1 cellular context compared by ENCODE assay signal in genomic region chr11:107844041-107844440, GRCh38.
A peak's percentile ranks its signal among the peaks of the same experiment; 100 is the strongest.
TF ChIP-seq lines count a peak whose summit lies in the region.

No MANE protein-coding gene starts in this region.

TF ChIP-seq in IMR-90, 13 proteins besides CTCF, POLR2A, EP300 and RAD21:
- TF ChIP-seq MAZ (IDR thresholded peaks at IDR 0.05; ENCODE audit: borderline replicate concordance, low read depth, low read length) (no peak), USF2 (IDR thresholded peaks at IDR 0.05; ENCODE audit: low read depth, low read length) (no peak), RCOR1 (IDR thresholded peaks at IDR 0.05; ENCODE audit: insufficient replicate concordance, low read length) (peak; percentile 53), SMC3 (IDR thresholded peaks at IDR 0.05; ENCODE audit: low read depth, low read length) (no peak), RFX5 (IDR thresholded peaks at IDR 0.05; ENCODE audit: low read depth, low read length) (no peak), BHLHE40 (IDR thresholded peaks at IDR 0.05; ENCODE audit: low read depth, low read length) (no peak), ELK1 (IDR thresholded peaks at IDR 0.05; ENCODE audit: borderline replicate concordance, low read depth, low read length) (no peak), CEBPB (IDR thresholded peaks at IDR 0.05; ENCODE audit: low read depth, low read length) (peak; percentile 24; the same call in 1 of the 2 replicates), FOS (IDR thresholded peaks at IDR 0.05; ENCODE audit: low read depth, low read length) (no peak), MAFK (IDR thresholded peaks at IDR 0.05; ENCODE audit: low read depth, low read length) (no peak), MXI1 (IDR thresholded peaks at IDR 0.05; ENCODE audit: borderline replicate concordance, low read depth, low read length) (no peak), NFE2L2 (IDR thresholded peaks at IDR 0.05; ENCODE audit: low read depth, low read length) (no peak), CHD1 (IDR thresholded peaks at IDR 0.05; ENCODE audit: low read depth, low read length) (no peak)
